In the genomic region with DNA sequence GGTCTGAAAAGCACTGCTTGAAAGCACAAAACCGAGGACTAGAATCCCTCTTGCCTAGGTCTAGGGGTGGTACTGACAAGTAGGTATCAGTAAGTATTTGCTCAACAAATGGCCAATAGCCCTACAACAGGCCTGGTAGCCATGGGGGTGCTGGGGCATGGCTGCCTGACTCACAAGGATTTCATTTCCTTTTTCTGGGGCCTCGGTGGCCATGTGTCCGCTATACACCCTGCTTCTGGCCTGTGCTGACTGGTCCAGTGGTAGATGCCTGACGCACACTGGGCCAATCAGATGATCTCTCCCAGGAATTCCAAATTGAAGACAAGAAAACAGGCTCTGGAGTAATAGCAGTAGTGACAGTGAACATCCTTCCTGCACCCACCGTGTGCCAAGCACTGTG, we compare ENCODE assay signal across 22 cellular contexts. TPM values are rescaled to one million over a fixed set of nuclear protein-coding genes. Genes with fewer than 3 reads are reported as not detected.
A peak's percentile ranks its signal among the peaks of the same experiment; 100 is the strongest.
DNase-seq lines count a peak whose midpoint lies in the region; ATAC-seq, FAIRE-seq and TF ChIP-seq lines count a peak whose summit lies in the region.
"Had no signal": no experiment of that assay in that cellular context is flagged by ENCODE, and none has a peak within 500 bp of the region (broad histone marks: within the 10 kb centered on the region; RNA-seq: fewer than 3 reads in every experiment).

No MANE protein-coding gene starts in this region.

- peaks cover 2% of the 10 kb centered on the region for H3K4me1 Mint-ChIP-seq in astrocyte (ENCODE audit: low read depth, unreplicated experiment)
- H3K4me1 Mint-ChIP-seq: central memory CD8-positive, alpha-beta T cell had no signal

- no peaks in the 10 kb centered on the region for H3K36me3 ChIP-seq in astrocyte (ENCODE audit: insufficient read depth, low read length)
- no peaks in the 10 kb centered on the region for H3K36me3 ChIP-seq in spleen
- no peaks in the 10 kb centered on the region for H3K36me3 ChIP-seq in tibial nerve
- H3K36me3 ChIP-seq: neutrophil, right atrium auricular region had no signal

- TF ChIP-seq POLR2A in spleen (IDR thresholded peaks at IDR 0.05) (no peak), tibial nerve (IDR thresholded peaks at IDR 0.05) (no peak)

- no peak for FAIRE-seq in astrocyte (lab: Jason Lieb, UNC)

- H3K27me3 Mint-ChIP-seq in astrocyte (ENCODE audit: low read depth, unreplicated experiment) = peaks cover 19% of the 10 kb centered on the region
- H3K27me3 Mint-ChIP-seq: central memory CD8-positive, alpha-beta T cell; effector memory CD8-positive, alpha-beta T cell had no signal

- no peak overlapping the region for H3K9ac ChIP-seq in astrocyte (ENCODE audit: low read length)

- H4K20me1 ChIP-seq in astrocyte (ENCODE audit: insufficient read depth, low read length) = no peaks in the 10 kb centered on the region

- peaks cover 2% of the 10 kb centered on the region for H3K9me3 Mint-ChIP-seq in astrocyte (ENCODE audit: unreplicated experiment)
- H3K9me3 Mint-ChIP-seq: activated T-cell treated with anti-CD3 and anti-CD28 coated beads, Interleukin-2, amount 50 U/mL, for 72 hours; CD8-positive, alpha-beta memory T cell; central memory CD8-positive, alpha-beta T cell; effector memory CD8-positive, alpha-beta T cell; IgD-negative memory B cell; stimulated activated naive CD8-positive, alpha-beta T cell treated with anti-CD3 and anti-CD28 coated beads, Interleukin-15, amount 100 ng/mL, for 72 hours had no signal

- no peak overlapping the region for H3K27ac Mint-ChIP-seq in astrocyte (ENCODE audit: unreplicated experiment)
- H3K27ac Mint-ChIP-seq: activated T-cell treated with anti-CD3 and anti-CD28 coated beads, Interleukin-2, amount 50 U/mL, for 72 hours; effector memory CD8-positive, alpha-beta T cell had no signal

- DNase-seq in Right ventricle myocardium superior (peak; percentile 17), left cardiac atrium (no peak), M059J (ENCODE audit: low read depth) (peak; percentile 20), astrocyte (ENCODE audit: low read depth) (no peak), spleen (peak; percentile 38), tibial nerve (ENCODE audit: low spot score in 2 of 2) (no peak), HK-2 (ENCODE audit: unreplicated experiment) (no peak)
- DNase-seq: ACHN; activated T-cell treated with anti-CD3 and anti-CD28 coated beads, Interleukin-2, amount 50 U/mL, for 72 hours; effector memory CD8-positive, alpha-beta T cell; NCI-H1105 treated with DMSO at 0.1 percent for 48 hours; NCI-H2171; NCI-H82; stimulated activated naive CD8-positive, alpha-beta T cell treated with anti-CD3 and anti-CD28 coated beads, Interleukin-15, amount 100 ng/mL, for 72 hours; T-helper 1 cell had no signal

- no peak overlapping the region for H3K27ac ChIP-seq in astrocyte (ENCODE audit: low read depth, low read length)
- no peak overlapping the region for H3K27ac ChIP-seq in spleen
- H3K27ac ChIP-seq in tibial nerve = no peak overlapping the region
- H3K27ac ChIP-seq: neutrophil, right atrium auricular region had no signal

- TF ChIP-seq EP300 in tibial nerve (IDR thresholded peaks at IDR 0.05) = no peak

- H3K4me1 ChIP-seq in astrocyte (ENCODE audit: insufficient read depth, low read length) (peaks cover 5% of the 10 kb centered on the region), spleen (peaks cover 0 to 21% (median 17%) of the 10 kb centered on the region in 6 donors), tibial nerve (peaks cover 0 to 17% (median 4%) of the 10 kb centered on the region in 4 donors)

- H3K79me2 ChIP-seq in astrocyte (ENCODE audit: insufficient read depth, low read length) = no peaks in the 10 kb centered on the region

- intact Hi-C loops in Right ventricle myocardium superior (cut with DNase I) = loop anchor here (5.0 kb wide), 1 partner anchor 187 kb away; no protein-coding TSS in a partner anchor
- intact Hi-C loops in left cardiac atrium (cut with DNase I) = loop anchor here (5.0 to 10.0 kb wide), 2 partner anchors 185 to 187 kb away; no protein-coding TSS in a partner anchor
- intact Hi-C loops in spleen (cut with DNase I; ENCODE audit: low total_unique reads) = no loop called here

- no peak overlapping the region for H3K4me2 ChIP-seq in astrocyte (ENCODE audit: low read length)

- no peak for TF ChIP-seq CTCF in astrocyte (IDR thresholded peaks at IDR 0.05; ENCODE audit: insufficient read depth, low read depth, low read length)
- TF ChIP-seq CTCF in spleen (IDR thresholded peaks at IDR 0.05 in 8 of 11, conservative IDR thresholded peaks at IDR 0.05 in 3 of 11) = no peak
- no peak for TF ChIP-seq CTCF in tibial nerve (IDR thresholded peaks at IDR 0.05)

- H3K4me3 ChIP-seq in astrocyte (ENCODE audit: insufficient read depth, low read depth, low read length) (no peak overlapping the region), spleen (no peak overlapping the region), tibial nerve (no peak overlapping the region)
- H3K4me3 ChIP-seq: right atrium auricular region had no signal

- no peaks in the 10 kb centered on the region for H3K27me3 ChIP-seq in astrocyte (ENCODE audit: insufficient read depth, low read length)
- peaks cover 0 to 16% (median 0%) of the 10 kb centered on the region in 7 donors for H3K27me3 ChIP-seq in spleen (replicated peaks in 1 of 7)
- H3K27me3 ChIP-seq in tibial nerve = no peaks in the 10 kb centered on the region
- H3K27me3 ChIP-seq: right atrium auricular region had no signal

- H3K4me3 Mint-ChIP-seq in astrocyte (ENCODE audit: unreplicated experiment) = no peak overlapping the region

- H3K9me3 ChIP-seq in astrocyte (ENCODE audit: insufficient read depth, low read depth, low read length) (no peaks in the 10 kb centered on the region), spleen (no peaks in the 10 kb centered on the region), tibial nerve (peaks cover 0 to 3% (median 0%) of the 10 kb centered on the region in 4 donors)
- H3K9me3 ChIP-seq: neutrophil, right atrium auricular region had no signal

- ATAC-seq in Right ventricle myocardium superior (ENCODE audit: poor library complexity) (no peak), left cardiac atrium (no peak), SK-N-SH treated with all-trans-retinoic acid at 6 μM for 48 hours (no peak)
- ATAC-seq: activated T-cell treated with anti-CD3 and anti-CD28 coated beads, Interleukin-2, amount 50 U/mL, for 72 hours; effector memory CD8-positive, alpha-beta T cell; left colon; stimulated activated naive CD8-positive, alpha-beta T cell treated with anti-CD3 and anti-CD28 coated beads, Interleukin-15, amount 100 ng/mL, for 72 hours had no signal

- peak overlapping the region; percentile 34 for H2AFZ ChIP-seq in astrocyte (ENCODE audit: low read depth, low read length)

- peaks cover 4% of the 10 kb centered on the region for H3K36me3 Mint-ChIP-seq in astrocyte (ENCODE audit: low read depth, unreplicated experiment)
- H3K36me3 Mint-ChIP-seq: IgD-negative memory B cell had no signal

- WGBS in spleen, 5 donors = 76 to 89% (median 78%) methylated on average over 4 to 5 of the region's 5 CpGs
- WGBS in tibial nerve, 2 donors = 82 to 90% methylated on average over 5 of the region's 5 CpGs

TF ChIP-seq in SK-N-SH treated with all-trans-retinoic acid at 6 μM for 48 hours, 23 proteins besides CTCF, POLR2A, EP300 and RAD21 (continues in another document):
- TF ChIP-seq TCF4 (CRISPR knock-in tag; IDR thresholded peaks at IDR 0.05; ENCODE audit: borderline replicate concordance) (no peak), SNAI2 (CRISPR knock-in tag; IDR thresholded peaks at IDR 0.05) (no peak)
- TF ChIP-seq, protein P1, sequence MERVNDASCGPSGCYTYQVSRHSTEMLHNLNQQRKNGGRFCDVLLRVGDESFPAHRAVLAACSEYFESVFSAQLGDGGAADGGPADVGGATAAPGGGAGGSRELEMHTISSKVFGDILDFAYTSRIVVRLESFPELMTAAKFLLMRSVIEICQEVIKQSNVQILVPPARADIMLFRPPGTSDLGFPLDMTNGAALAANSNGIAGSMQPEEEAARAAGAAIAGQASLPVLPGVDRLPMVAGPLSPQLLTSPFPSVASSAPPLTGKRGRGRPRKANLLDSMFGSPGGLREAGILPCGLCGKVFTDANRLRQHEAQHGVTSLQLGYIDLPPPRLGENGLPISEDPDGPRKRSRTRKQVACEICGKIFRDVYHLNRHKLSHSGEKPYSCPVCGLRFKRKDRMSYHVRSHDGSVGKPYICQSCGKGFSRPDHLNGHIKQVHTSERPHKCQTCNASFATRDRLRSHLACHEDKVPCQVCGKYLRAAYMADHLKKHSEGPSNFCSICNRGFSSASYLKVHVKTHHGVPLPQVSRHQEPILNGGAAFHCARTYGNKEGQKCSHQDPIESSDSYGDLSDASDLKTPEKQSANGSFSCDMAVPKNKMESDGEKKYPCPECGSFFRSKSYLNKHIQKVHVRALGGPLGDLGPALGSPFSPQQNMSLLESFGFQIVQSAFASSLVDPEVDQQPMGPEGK (CRISPR knock-in tag; IDR thresholded peaks at IDR 0.05; ENCODE audit: borderline replicate concordance) = no peak
- TF ChIP-seq, protein P2, sequence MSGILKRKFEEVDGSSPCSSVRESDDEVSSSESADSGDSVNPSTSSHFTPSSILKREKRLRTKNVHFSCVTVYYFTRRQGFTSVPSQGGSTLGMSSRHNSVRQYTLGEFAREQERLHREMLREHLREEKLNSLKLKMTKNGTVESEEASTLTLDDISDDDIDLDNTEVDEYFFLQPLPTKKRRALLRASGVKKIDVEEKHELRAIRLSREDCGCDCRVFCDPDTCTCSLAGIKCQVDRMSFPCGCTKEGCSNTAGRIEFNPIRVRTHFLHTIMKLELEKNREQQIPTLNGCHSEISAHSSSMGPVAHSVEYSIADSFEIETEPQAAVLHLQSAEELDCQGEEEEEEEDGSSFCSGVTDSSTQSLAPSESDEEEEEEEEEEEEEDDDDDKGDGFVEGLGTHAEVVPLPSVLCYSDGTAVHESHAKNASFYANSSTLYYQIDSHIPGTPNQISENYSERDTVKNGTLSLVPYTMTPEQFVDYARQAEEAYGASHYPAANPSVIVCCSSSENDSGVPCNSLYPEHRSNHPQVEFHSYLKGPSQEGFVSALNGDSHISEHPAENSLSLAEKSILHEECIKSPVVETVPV (CRISPR knock-in tag; IDR thresholded peaks at IDR 0.05) = no peak

RNA-seq across cellular contexts. Expression of gene MELTF, which starts 29.4 kb away (rescaled TPM):
- total RNA-seq in Right ventricle myocardium superior (3.1 TPM), left cardiac atrium (10 to 100 TPM in 1 of 2 donors, 1 to 10 TPM in 1; 7.7 to 10.1 TPM), astrocyte (24.0 and 31.7 TPM in 2 replicates), spleen (1 to 10 TPM in 5 of 7 donors, under 1 TPM in 2; 0.65 to 3.9 (median 1.8) TPM), tibial nerve (1 to 10 TPM; 3.3 to 8.8 (median 7.0) TPM)
- total RNA-seq in M059J (2014; rRNA removed; shearing (Covaris generic)) = 4.2 and 8.9 TPM in 2 replicates
- under 1 TPM; 0.41 to 0.77 (median 0.67) TPM for polyA plus RNA-seq in spleen
- polyA plus RNA-seq: IgD-negative memory B cell had no signal

RNA-seq across cellular contexts. Expression of gene PIGZ, which starts 31.6 kb away (rescaled TPM):
- total RNA-seq in Right ventricle myocardium superior (2.2 TPM), left cardiac atrium (1 to 10 TPM; 4.5 to 4.7 TPM), astrocyte (0.48 and 0.54 TPM in 2 replicates), spleen (1 to 10 TPM; 2.0 to 5.1 (median 2.6) TPM), tibial nerve (10 to 100 TPM; 14.9 to 31.8 (median 25.7) TPM)
- 1.7 and 1.9 TPM in 2 replicates for total RNA-seq in M059J (2014; rRNA removed; shearing (Covaris generic))
- 1 to 10 TPM; 2.0 to 2.6 (median 2.2) TPM for polyA plus RNA-seq in spleen
- polyA plus RNA-seq: CD8-positive, alpha-beta memory T cell had no signal

RNA-seq across cellular contexts. Expression of gene NCBP2, which starts 57.9 kb away (rescaled TPM):
- 29.4 TPM for total RNA-seq in Right ventricle myocardium superior
- 10 to 100 TPM; 33.6 to 41.0 TPM for total RNA-seq in left cardiac atrium
- 62.5 and 95.5 TPM in 2 replicates for total RNA-seq in M059J (2014; rRNA removed; shearing (Covaris generic))
- total RNA-seq in astrocyte = 81.8 and 90.6 TPM in 2 replicates
- total RNA-seq in spleen = 10 to 100 TPM; 44.6 to 50.2 (median 48.7) TPM
- 10 to 100 TPM; 53.7 to 61.1 (median 56.9) TPM for polyA plus RNA-seq in spleen
- total RNA-seq in tibial nerve = 10 to 100 TPM; 25.1 to 45.6 (median 36.6) TPM

Comparison
In these comparisons a context has a peak if more than half of its experiments do, and no peak if none do; other contexts are left out.
1. DNase-seq: peak in Right ventricle myocardium superior (single experiment), M059J (single experiment) and spleen (single experiment); none in left cardiac atrium (single experiment), astrocyte (single experiment), tibial nerve (0 of 2) and HK-2 (single experiment).